Comparison of ENCODE assay signal across 10 cellular contexts in the genomic region with DNA sequence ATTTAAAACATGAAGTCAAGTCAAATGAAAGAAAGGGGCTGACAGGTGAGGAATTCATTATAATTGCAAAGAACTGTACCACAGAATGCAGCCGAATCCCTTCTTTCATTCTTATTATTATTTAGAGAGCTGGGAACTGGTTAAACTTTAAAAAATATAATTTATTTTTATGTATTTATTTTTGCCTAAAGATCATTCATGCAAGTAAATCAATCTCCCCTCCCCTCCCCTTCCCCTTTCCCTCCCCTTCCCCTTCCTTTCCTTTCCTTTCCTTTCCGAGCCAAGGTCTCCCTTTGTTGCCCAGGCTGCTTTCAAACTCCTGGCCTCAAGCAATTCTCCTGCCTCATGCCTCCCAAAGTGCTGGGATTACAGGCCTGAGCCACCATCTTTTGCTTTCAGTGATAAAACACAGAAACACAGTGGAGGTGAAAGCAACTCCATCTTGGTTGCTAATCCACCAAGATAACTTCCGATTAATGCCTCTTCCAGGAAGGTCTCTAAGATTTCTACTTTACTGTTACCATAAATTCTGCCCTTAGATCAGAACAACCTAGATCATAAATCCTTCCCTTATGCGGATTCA. TPM values are rescaled to one million over a fixed set of nuclear protein-coding genes. Genes with fewer than 3 reads are reported as not detected.
DNase-seq lines count a peak whose midpoint lies in the region; ATAC-seq, FAIRE-seq and TF ChIP-seq lines count a peak whose summit lies in the region.
"Had no signal": no experiment of that assay in that cellular context is flagged by ENCODE, and none has a peak within 500 bp of the region (broad histone marks: within the 10 kb centered on the region; RNA-seq: fewer than 3 reads in every experiment).

No MANE protein-coding gene starts in this region.

- no peak for TF ChIP-seq RAD21 in A549 (conservative IDR thresholded peaks at IDR 0.05 in 1 of 2, IDR thresholded peaks at IDR 0.05 in 1 of 2)

- H3K27ac Mint-ChIP-seq in IgD-negative memory B cell = peak overlapping the region; percentile 99 to 100 (median 99)
- H3K27ac Mint-ChIP-seq in central memory CD8-positive, alpha-beta T cell (ENCODE audit: low read depth) = peak overlapping the region; percentile 100
- H3K27ac Mint-ChIP-seq in naive thymus-derived CD8-positive, alpha-beta T cell = peak overlapping the region; percentile 92 to 100 (median 97)

- H3K4me3 ChIP-seq in A549 = peak overlapping the region; percentile 39
- H3K4me3 ChIP-seq in MG63 = no peak overlapping the region
- H3K4me3 ChIP-seq: HAP-1 had no signal

- H3K4me1 Mint-ChIP-seq in IgD-negative memory B cell = peaks cover 50 to 63% (median 51%) of the 10 kb centered on the region in 3 donors
- H3K4me1 Mint-ChIP-seq in central memory CD8-positive, alpha-beta T cell = peaks cover 67% of the 10 kb centered on the region
- H3K4me1 Mint-ChIP-seq in naive thymus-derived CD8-positive, alpha-beta T cell = peaks cover 31 to 77% (median 67%) of the 10 kb centered on the region in 4 donors

- no peak for TF ChIP-seq EP300 in A549 (IDR thresholded peaks at IDR 0.05)

- DNase-seq in A549 (ENCODE audit: low read depth in 1 of 2, low spot score in 1 of 2) = no peak
- DNase-seq in central memory CD8-positive, alpha-beta T cell (ENCODE audit: low spot score in 2 of 2) = no peak
- no peak for DNase-seq in naive thymus-derived CD8-positive, alpha-beta T cell
- no peak for DNase-seq in kidney glomerular epithelial cell (lab: John Stamatoyannopoulos, UW)
- no peak for DNase-seq in DMS53 treated with DMSO at 0.1 percent for 48 hours (lab: John Stamatoyannopoulos, UW; ENCODE audit: unreplicated experiment)
- DNase-seq in OCI-M1 (lab: John Stamatoyannopoulos, UW) = no peak
- DNase-seq in MG63 = no peak
- DNase-seq: DMS79 treated with DMSO at 0.1 percent for 48 hours had no signal

- no peaks in the 10 kb centered on the region for H3K36me3 Mint-ChIP-seq in IgD-negative memory B cell
- peaks cover 35% of the 10 kb centered on the region for H3K36me3 Mint-ChIP-seq in central memory CD8-positive, alpha-beta T cell (ENCODE audit: insufficient read depth)
- peaks cover 0 to 3% (median 0%) of the 10 kb centered on the region in 3 donors for H3K36me3 Mint-ChIP-seq in naive thymus-derived CD8-positive, alpha-beta T cell

- no peaks in the 10 kb centered on the region for H3K36me3 ChIP-seq in MG63
- H3K36me3 ChIP-seq: HAP-1 had no signal

- WGBS in A549 (ENCODE audit: missing lambda C conversion rate) = 77% methylated on average over 4 of the region's 4 CpGs

- H3K9me3 ChIP-seq in A549 = no peaks in the 10 kb centered on the region
- H3K9me3 ChIP-seq in MG63 = no peaks in the 10 kb centered on the region
- H3K9me3 ChIP-seq: HAP-1 had no signal

- ATAC-seq in A549 = no peak
- no peak for ATAC-seq in central memory CD8-positive, alpha-beta T cell (replicated peaks; ENCODE audit: extremely low read depth, poor library complexity, severe bottlenecking)
- ATAC-seq in naive thymus-derived CD8-positive, alpha-beta T cell = no peak

- TF ChIP-seq CTCF in A549 (IDR thresholded peaks at IDR 0.05) = no peak

- CTCF ChIA-PET in A549 (lab: Yijun Ruan, JAX) = interaction anchor here (1.0 to 14.3 kb wide), 6 partner anchors 11 to 112 kb away, joined by 3 to 207 read pairs (median 24); no protein-coding TSS in a partner anchor

- no peak for TF ChIP-seq POLR2A in A549 (IDR thresholded peaks at IDR 0.05; ENCODE audit: low read length)

- no peaks in the 10 kb centered on the region for H3K27me3 ChIP-seq in MG63

- no peak for FAIRE-seq in A549 (lab: Jason Lieb, UNC)

- POLR2A ChIA-PET in A549 (lab: Yijun Ruan, JAX) = interaction anchor here (2.4 to 3.5 kb wide), 2 partner anchors 12 to 19 kb away, joined by 15 to 41 read pairs; no protein-coding TSS in a partner anchor
- POLR2A ChIA-PET in naive thymus-derived CD8-positive, alpha-beta T cell (lab: Charles Lee) = interaction anchor here (1.3 to 14.5 kb wide), 3 partner anchors 10 to 16 kb away, joined by 3 to 541 read pairs (median 3); no protein-coding TSS in a partner anchor

- H3K9me3 Mint-ChIP-seq in IgD-negative memory B cell = peaks cover 0 to 2% (median 0%) of the 10 kb centered on the region in 3 donors
- H3K9me3 Mint-ChIP-seq in central memory CD8-positive, alpha-beta T cell = no peaks in the 10 kb centered on the region
- H3K9me3 Mint-ChIP-seq in naive thymus-derived CD8-positive, alpha-beta T cell = peaks cover 0 to 2% (median 0%) of the 10 kb centered on the region in 9 donors

- no peaks in the 10 kb centered on the region for H3K27me3 Mint-ChIP-seq in IgD-negative memory B cell
- H3K27me3 Mint-ChIP-seq in central memory CD8-positive, alpha-beta T cell = no peaks in the 10 kb centered on the region
- peaks cover 0 to 4% (median 0%) of the 10 kb centered on the region in 5 donors for H3K27me3 Mint-ChIP-seq in naive thymus-derived CD8-positive, alpha-beta T cell

- H3K4me3 Mint-ChIP-seq in IgD-negative memory B cell = peak overlapping the region; percentile 78 to 94 (median 88)
- H3K4me3 Mint-ChIP-seq in central memory CD8-positive, alpha-beta T cell = peak overlapping the region; percentile 87
- peak overlapping the region; percentile 70 to 92 (median 81) for H3K4me3 Mint-ChIP-seq in naive thymus-derived CD8-positive, alpha-beta T cell

- peak overlapping the region; percentile 94 for H3K4me2 ChIP-seq in A549

- peaks cover 72% of the 10 kb centered on the region for H3K4me1 ChIP-seq in A549

- H3K27ac ChIP-seq in A549 = peak overlapping the region; percentile 97 to 98

TF ChIP-seq in A549, 52 proteins besides CTCF, POLR2A, EP300 and RAD21:
- TF ChIP-seq FOSB (CRISPR knock-in tag; IDR thresholded peaks at IDR 0.05) (no peak), ZFP36 (IDR thresholded peaks at IDR 0.05; ENCODE audit: borderline replicate concordance, partially characterized antibody) (peak; percentile 68), EHF (CRISPR knock-in tag; IDR thresholded peaks at IDR 0.05) (no peak), GATA3 (IDR thresholded peaks at IDR 0.05; ENCODE audit: borderline replicate concordance) (no peak)
TF ChIP-seq in A549: peak in this region for 1.

RNA-seq across cellular contexts. Expression of a gene that starts 6.0 kb away (rescaled TPM):
- polyA plus RNA-seq in A549 (2011; rRNA removed) (2,000 and 2,573 TPM in 2 replicates), A549 (2017; fragmentation: RNase III; extraction: RNeasy Plus Mini Kit Qiagen cat#74134 plus additional on column Dnase treatment) (993 to 1,034 TPM (median 1,028 TPM) in 3 replicates), IgD-negative memory B cell (1,893 TPM)
- polyA plus RNA-seq in A549 (2012; cell fraction: cytosol; rRNA removed) = 1,783 and 1,966 TPM in 2 replicates
- 1,709 and 1,846 TPM in 2 replicates for polyA plus RNA-seq in A549 (2012; cell fraction: nucleus; rRNA removed)
- polyA minus RNA-seq in A549 (2011; rRNA and poly(A)+ RNA removed) = 1,104 and 1,174 TPM in 2 replicates
- 100 to 1,000 TPM; 773 to 788 TPM for total RNA-seq in naive thymus-derived CD8-positive, alpha-beta T cell
- polyA plus RNA-seq in naive thymus-derived CD8-positive, alpha-beta T cell = 1,000 to 10,000 TPM; 1,080 to 1,331 (median 1,214) TPM
- 1,042 and 1,166 TPM in 2 replicates for total RNA-seq in MG63 (2014; rRNA removed; shearing (Covaris generic); ENCODE audit: low replicate concordance)

RNA-seq across cellular contexts. Expression of a gene that starts 56.8 kb away (rescaled TPM):
- polyA plus RNA-seq in A549 (2011; rRNA removed) (81.1 and 111 TPM in 2 replicates), A549 (2017; fragmentation: RNase III; extraction: RNeasy Plus Mini Kit Qiagen cat#74134 plus additional on column Dnase treatment) (151 to 160 TPM (median 154 TPM) in 3 replicates), IgD-negative memory B cell (23.9 TPM)
- 281 and 385 TPM in 2 replicates for polyA plus RNA-seq in A549 (2012; cell fraction: cytosol; rRNA removed)
- 568 and 899 TPM in 2 replicates for polyA plus RNA-seq in A549 (2012; cell fraction: nucleus; rRNA removed)
- 151 and 173 TPM in 2 replicates for polyA minus RNA-seq in A549 (2011; rRNA and poly(A)+ RNA removed)
- 1 to 10 TPM; 4.3 to 7.2 TPM for total RNA-seq in naive thymus-derived CD8-positive, alpha-beta T cell
- 1 to 10 TPM; 2.7 to 3.9 (median 3.1) TPM for polyA plus RNA-seq in naive thymus-derived CD8-positive, alpha-beta T cell
- total RNA-seq in MG63 (2014; rRNA removed; shearing (Covaris generic); ENCODE audit: low replicate concordance) = 35.4 and 66.8 TPM in 2 replicates
